Comparison of ENCODE assay signal across 2 cellular contexts in the genomic region with DNA sequence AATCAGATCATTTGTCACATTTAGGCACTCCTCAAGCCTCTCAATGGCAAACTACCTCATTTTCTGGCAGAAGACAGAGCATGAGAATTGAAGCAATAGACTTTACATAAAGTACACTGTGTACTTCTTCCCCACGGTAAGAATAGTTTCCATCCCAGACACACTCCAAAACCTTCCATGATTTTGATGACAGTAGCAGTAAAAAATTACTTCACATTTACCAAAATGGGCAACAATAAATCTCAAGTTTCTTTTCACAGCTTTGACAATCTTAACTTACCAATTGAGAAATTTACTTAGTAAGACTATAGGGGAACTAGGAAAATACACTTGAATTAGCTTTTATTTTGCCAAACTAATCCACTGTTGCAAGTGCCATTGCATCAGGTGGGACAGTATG.
TF ChIP-seq lines count a peak whose summit lies in the region.

No MANE protein-coding gene starts in this region.

TF ChIP-seq in SK-N-SH, 30 proteins besides CTCF, POLR2A, EP300 and RAD21 (continued from another document):
- TF ChIP-seq, protein P1, sequence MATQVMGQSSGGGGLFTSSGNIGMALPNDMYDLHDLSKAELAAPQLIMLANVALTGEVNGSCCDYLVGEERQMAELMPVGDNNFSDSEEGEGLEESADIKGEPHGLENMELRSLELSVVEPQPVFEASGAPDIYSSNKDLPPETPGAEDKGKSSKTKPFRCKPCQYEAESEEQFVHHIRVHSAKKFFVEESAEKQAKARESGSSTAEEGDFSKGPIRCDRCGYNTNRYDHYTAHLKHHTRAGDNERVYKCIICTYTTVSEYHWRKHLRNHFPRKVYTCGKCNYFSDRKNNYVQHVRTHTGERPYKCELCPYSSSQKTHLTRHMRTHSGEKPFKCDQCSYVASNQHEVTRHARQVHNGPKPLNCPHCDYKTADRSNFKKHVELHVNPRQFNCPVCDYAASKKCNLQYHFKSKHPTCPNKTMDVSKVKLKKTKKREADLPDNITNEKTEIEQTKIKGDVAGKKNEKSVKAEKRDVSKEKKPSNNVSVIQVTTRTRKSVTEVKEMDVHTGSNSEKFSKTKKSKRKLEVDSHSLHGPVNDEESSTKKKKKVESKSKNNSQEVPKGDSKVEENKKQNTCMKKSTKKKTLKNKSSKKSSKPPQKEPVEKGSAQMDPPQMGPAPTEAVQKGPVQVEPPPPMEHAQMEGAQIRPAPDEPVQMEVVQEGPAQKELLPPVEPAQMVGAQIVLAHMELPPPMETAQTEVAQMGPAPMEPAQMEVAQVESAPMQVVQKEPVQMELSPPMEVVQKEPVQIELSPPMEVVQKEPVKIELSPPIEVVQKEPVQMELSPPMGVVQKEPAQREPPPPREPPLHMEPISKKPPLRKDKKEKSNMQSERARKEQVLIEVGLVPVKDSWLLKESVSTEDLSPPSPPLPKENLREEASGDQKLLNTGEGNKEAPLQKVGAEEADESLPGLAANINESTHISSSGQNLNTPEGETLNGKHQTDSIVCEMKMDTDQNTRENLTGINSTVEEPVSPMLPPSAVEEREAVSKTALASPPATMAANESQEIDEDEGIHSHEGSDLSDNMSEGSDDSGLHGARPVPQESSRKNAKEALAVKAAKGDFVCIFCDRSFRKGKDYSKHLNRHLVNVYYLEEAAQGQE (IDR thresholded peaks at IDR 0.05; ENCODE audit: low read depth, low read length), result no peak
- TF ChIP-seq CHD2 (IDR thresholded peaks at IDR 0.05; ENCODE audit: low read length, partially characterized antibody) (no peak), TAF1 (IDR thresholded peaks at IDR 0.05; ENCODE audit: borderline replicate concordance, low read depth, low read length) (no peak), RCOR1 (IDR thresholded peaks at IDR 0.05; ENCODE audit: low read length) (no peak), ELF1 (IDR thresholded peaks at IDR 0.05) (no peak), SIN3A (IDR thresholded peaks at IDR 0.05; ENCODE audit: borderline replicate concordance, low read depth, low read length) (no peak)

TF ChIP-seq in SK-N-SH treated with all-trans-retinoic acid at 6 μM for 48 hours, 23 proteins besides CTCF, POLR2A, EP300 and RAD21 (continued from another document):
- TF ChIP-seq POU6F1 (CRISPR knock-in tag; IDR thresholded peaks at IDR 0.05; ENCODE audit: borderline replicate concordance, low read depth), result no peak
- TF ChIP-seq SNAI2 (CRISPR knock-in tag; IDR thresholded peaks at IDR 0.05), result no peak
- no peak for TF ChIP-seq TSHZ2 (CRISPR knock-in tag; IDR thresholded peaks at IDR 0.05)
- no peak for TF ChIP-seq RARB (CRISPR knock-in tag; IDR thresholded peaks at IDR 0.05)
- TF ChIP-seq PPARA (CRISPR knock-in tag; IDR thresholded peaks at IDR 0.05; ENCODE audit: borderline replicate concordance), result no peak
- no peak for TF ChIP-seq ARNTL (CRISPR knock-in tag; IDR thresholded peaks at IDR 0.05; ENCODE audit: borderline replicate concordance, low read depth)
- no peak for TF ChIP-seq BACH2 (CRISPR knock-in tag; IDR thresholded peaks at IDR 0.05; ENCODE audit: borderline replicate concordance)
